ENCODE assay signal across 14 cellular contexts in the genomic region with DNA sequence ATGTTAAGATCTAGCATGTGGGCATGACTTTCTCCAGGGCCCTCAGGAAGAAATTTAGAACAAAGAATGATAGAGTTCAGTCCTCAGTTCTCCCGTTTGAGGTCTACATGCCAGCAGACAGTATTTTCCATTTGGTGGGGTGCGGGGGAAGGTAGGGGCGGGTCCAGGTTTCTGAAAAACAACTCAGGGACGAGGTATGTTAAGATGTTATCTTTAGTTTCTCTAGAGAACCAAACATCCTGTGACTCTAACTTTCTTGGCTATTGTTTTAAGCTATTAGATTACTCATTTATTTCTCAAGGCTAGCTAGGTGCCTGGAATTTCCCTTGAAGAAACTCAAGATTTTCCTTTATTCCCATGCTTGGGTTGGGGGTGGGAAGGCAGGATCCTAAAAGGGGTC. TPM values are rescaled to one million over a fixed set of nuclear protein-coding genes. Genes with fewer than 3 reads are reported as not detected.
DNase-seq lines count a peak whose midpoint lies in the region; ATAC-seq and TF ChIP-seq lines count a peak whose summit lies in the region.
"Had no signal": no experiment of that assay in that cellular context is flagged by ENCODE, and none has a peak within 500 bp of the region (broad histone marks: within the 10 kb centered on the region; RNA-seq: fewer than 3 reads in every experiment).

No MANE protein-coding gene starts in this region.

- TF ChIP-seq CTCF in ovary (IDR thresholded peaks at IDR 0.05) (no peak), colonic mucosa (IDR thresholded peaks at IDR 0.05) (no peak)

- no peak overlapping the region; the same call in 1 of the 2 replicates for H3K4me3 ChIP-seq in GM23248
- H3K4me3 ChIP-seq in ovary = no peak overlapping the region
- H3K4me3 ChIP-seq in colonic mucosa = no peak overlapping the region

- no peak overlapping the region for H3K4me3 Mint-ChIP-seq in activated T-cell treated with anti-CD3 and anti-CD28 coated beads, Interleukin-2, amount 50 U/mL, for 72 hours
- H3K4me3 Mint-ChIP-seq: activated B cell treated with CpG ODN at 0.5 μM for 24 hours; activated naive CD4-positive, alpha-beta T cell treated with anti-CD3 and anti-CD28 coated beads, Interleukin-2, amount 50 U/mL, for 24 hours had no signal

- no peaks in the 10 kb centered on the region for H3K9me3 Mint-ChIP-seq in activated T-cell treated with anti-CD3 and anti-CD28 coated beads, Interleukin-2, amount 50 U/mL, for 72 hours
- H3K9me3 Mint-ChIP-seq: activated B cell treated with CpG ODN at 0.5 μM for 24 hours; activated naive CD4-positive, alpha-beta T cell treated with anti-CD3 and anti-CD28 coated beads, Interleukin-2, amount 50 U/mL, for 24 hours had no signal

- H4K20me1 ChIP-seq in GM23248 (ENCODE audit: insufficient read depth) = no peaks in the 10 kb centered on the region

- H3K9ac ChIP-seq in GM23248 (peak overlapping the region; percentile 61), colonic mucosa (ENCODE audit: low read depth in 2 of 2, low read length in 2 of 2) (no peak overlapping the region)

- TF ChIP-seq EP300 in ovary (IDR thresholded peaks at IDR 0.05) = no peak

- DNase-seq in AG08396 (ENCODE audit: low spot score) = peak; percentile 47
- DNase-seq in GM23248 = peak; percentile 89
- no peak for DNase-seq in activated T-cell treated with anti-CD3 and anti-CD28 coated beads, Interleukin-2, amount 50 U/mL, for 72 hours
- DNase-seq in glomerular visceral epithelial cell (ENCODE audit: extremely low spot score) = peak; percentile 81
- DNase-seq in Kasumi-1 (lab: John Stamatoyannopoulos, UW) = no peak
- no peak for DNase-seq in ovary
- DNase-seq in globus pallidus (ENCODE audit: low spot score) = no peak
- DNase-seq in colonic mucosa = no peak
- DNase-seq: activated B cell treated with CpG ODN at 0.5 μM for 24 hours; effector CD4-positive, alpha-beta T cell; NCI-H1048; NCI-H510A treated with DMSO at 0.1 percent for 48 hours; SIG-M5 had no signal

- in situ Hi-C loops in GM23248 (cut with MboI) = no loop called here

- H3F3A ChIP-seq in GM23248 (ENCODE audit: insufficient read depth) = peaks cover 36% of the 10 kb centered on the region

- H3K9me2 ChIP-seq in GM23248 (ENCODE audit: insufficient read depth) = no peaks in the 10 kb centered on the region

- H3K36me3 Mint-ChIP-seq in activated T-cell treated with anti-CD3 and anti-CD28 coated beads, Interleukin-2, amount 50 U/mL, for 72 hours (ENCODE audit: insufficient read depth in 2 of 2) = no peaks in the 10 kb centered on the region
- H3K36me3 Mint-ChIP-seq: activated naive CD4-positive, alpha-beta T cell treated with anti-CD3 and anti-CD28 coated beads, Interleukin-2, amount 50 U/mL, for 24 hours had no signal

- H3K4me1 ChIP-seq in GM23248 (ENCODE audit: insufficient read depth) (peaks cover 42% of the 10 kb centered on the region), ovary (ENCODE audit: insufficient read depth) (no peaks in the 10 kb centered on the region), colonic mucosa (no peaks in the 10 kb centered on the region)

- H3K9me3 ChIP-seq in GM23248 (ENCODE audit: low read depth) (no peaks in the 10 kb centered on the region), ovary (no peaks in the 10 kb centered on the region), colonic mucosa (no peaks in the 10 kb centered on the region)

- 5 to 7% methylated on average over 4 of the region's 4 CpGs for WGBS in GM23248 (ENCODE audit: low coverage in 1 of 2, low lambda C conversion rate in 2 of 2, missing lambda C conversion rate in 2 of 2), 2 experiments
- 36 to 60% (median 51%) methylated on average over 4 of the region's 4 CpGs for WGBS in ovary, 3 donors

- ATAC-seq in activated T-cell treated with anti-CD3 and anti-CD28 coated beads, Interleukin-2, amount 50 U/mL, for 72 hours (replicated peaks in 1 of 2) = peak in 1 of 2 donors; percentile 36

- peak overlapping the region; percentile 46 for H3K4me2 ChIP-seq in GM23248 (ENCODE audit: unreplicated experiment)

- H3K27ac ChIP-seq in GM23248 = peak overlapping the region; percentile 85
- H3K27ac ChIP-seq in ovary = no peak overlapping the region
- no peak overlapping the region for H3K27ac ChIP-seq in colonic mucosa

- TF ChIP-seq POLR2A in ovary (IDR thresholded peaks at IDR 0.05) = no peak

- H3K36me3 ChIP-seq in GM23248 (ENCODE audit: low read depth) (no peaks in the 10 kb centered on the region), ovary (no peaks in the 10 kb centered on the region), colonic mucosa (no peaks in the 10 kb centered on the region)

- intact Hi-C loops in ovary (cut with DNase I) (no loop called here), colonic mucosa (cut with DNase I) (no loop called here)

- peak overlapping the region; percentile 21 for H3K27ac Mint-ChIP-seq in activated T-cell treated with anti-CD3 and anti-CD28 coated beads, Interleukin-2, amount 50 U/mL, for 72 hours
- H3K27ac Mint-ChIP-seq: activated B cell treated with CpG ODN at 0.5 μM for 24 hours had no signal

- no peak overlapping the region for H2AFZ ChIP-seq in GM23248

- H3K27me3 Mint-ChIP-seq in activated T-cell treated with anti-CD3 and anti-CD28 coated beads, Interleukin-2, amount 50 U/mL, for 72 hours (ENCODE audit: low read depth) = peaks cover 17% of the 10 kb centered on the region
- H3K27me3 Mint-ChIP-seq: activated B cell treated with CpG ODN at 0.5 μM for 24 hours; activated naive CD4-positive, alpha-beta T cell treated with anti-CD3 and anti-CD28 coated beads, Interleukin-2, amount 50 U/mL, for 24 hours had no signal

- H3K27me3 ChIP-seq in GM23248 (replicated peaks; ENCODE audit: insufficient read depth) (no peaks in the 10 kb centered on the region), ovary (no peaks in the 10 kb centered on the region), colonic mucosa (no peaks in the 10 kb centered on the region)

- no peaks in the 10 kb centered on the region for H3K79me2 ChIP-seq in GM23248 (ENCODE audit: insufficient read depth)

- no peaks in the 10 kb centered on the region for H3K4me1 Mint-ChIP-seq in activated T-cell treated with anti-CD3 and anti-CD28 coated beads, Interleukin-2, amount 50 U/mL, for 72 hours (ENCODE audit: low read depth)
- H3K4me1 Mint-ChIP-seq: activated B cell treated with CpG ODN at 0.5 μM for 24 hours had no signal

RNA-seq across cellular contexts. Expression of gene SYT14, which starts 42.3 kb away (rescaled TPM):
- total RNA-seq in GM23248 (2014; rRNA removed; shearing (Covaris generic)) = 1.4 and 1.7 TPM in 2 replicates
- polyA plus RNA-seq in GM23248 (2016; fragmentation: Nextera tagmentation; extraction: Ambion mirVana) (0.44 and 0.55 TPM in 2 replicates), ovary (under 1 TPM; 0.05 to 0.22 TPM)
- total RNA-seq in activated T-cell treated with anti-CD3 and anti-CD28 coated beads, Interleukin-2, amount 50 U/mL, for 72 hours = not detected
- total RNA-seq in ovary (under 1 TPM in 4 of 7 donors, not detected in 3; under 0.01 to 0.45 (median 0.22) TPM), colonic mucosa (under 1 TPM; 0.03 to 0.07 TPM)
- total RNA-seq: activated B cell treated with CpG ODN at 0.5 μM for 24 hours had no signal

Comparison
In these comparisons a context has a peak if more than half of its experiments do, and no peak if none do; other contexts are left out.
1. DNase-seq: peak in AG08396 (single experiment), GM23248 (single experiment) and glomerular visceral epithelial cell (single experiment); none in activated T-cell treated with anti-CD3 and anti-CD28 coated beads, Interleukin-2, amount 50 U/mL, for 72 hours (0 of 2), Kasumi-1 (0 of 2), ovary (0 of 5), globus pallidus (single experiment) and colonic mucosa (single experiment).